ENCODE assay signal across 25 cellular contexts in genomic region chr22:39654527-39654926, GRCh38.
"Had no signal": no experiment of that assay in that cellular context is flagged by ENCODE, and none has a peak within 500 bp of the region (broad histone marks: within the 10 kb centered on the region; RNA-seq: fewer than 3 reads in every experiment).

No MANE protein-coding gene starts in this region.

- H3K27ac Mint-ChIP-seq: activated CD4-positive, alpha-beta T cell treated with anti-CD3 and anti-CD28 coated beads, Interleukin-2, amount 10 ng/mL, durations not matched to agents 7 days and 5 days; activated CD8-positive, alpha-beta T cell treated with anti-CD3 and anti-CD28 coated beads, Interleukin-2, amount 10 ng/mL, durations not matched to agents 7 days and 5 days; activated naive CD4-positive, alpha-beta T cell treated with anti-CD3 and anti-CD28 coated beads for 36 hours; activated T-cell treated with anti-CD3 and anti-CD28 coated beads, Interleukin-2, amount 50 U/mL, for 24 hours had no signal

- H3K27ac ChIP-seq: adrenal gland, KMS-11, PC-9, RWPE1 had no signal

- H3K9ac ChIP-seq: KMS-11 had no signal

- H3K36me3 Mint-ChIP-seq: activated naive CD4-positive, alpha-beta T cell treated with anti-CD3 and anti-CD28 coated beads, Interleukin-2, amount 50 U/mL, for 72 hours; brain had no signal

- H3K27me3 Mint-ChIP-seq: activated CD4-positive, alpha-beta T cell treated with anti-CD3 and anti-CD28 coated beads, Interleukin-2, amount 10 ng/mL, durations not matched to agents 7 days and 5 days; activated T-cell treated with anti-CD3 and anti-CD28 coated beads, Interleukin-2, amount 50 U/mL, for 24 hours had no signal

- H3K9me3 Mint-ChIP-seq: activated CD4-positive, alpha-beta T cell treated with anti-CD3 and anti-CD28 coated beads, Interleukin-2, amount 10 ng/mL, durations not matched to agents 7 days and 5 days; activated naive CD4-positive, alpha-beta T cell treated with anti-CD3 and anti-CD28 coated beads for 36 hours; activated naive CD4-positive, alpha-beta T cell treated with anti-CD3 and anti-CD28 coated beads, Interleukin-2, amount 50 U/mL, for 72 hours; activated T-cell treated with anti-CD3 and anti-CD28 coated beads, Interleukin-2, amount 50 U/mL, for 24 hours; brain had no signal

- H3K4me3 ChIP-seq: adrenal gland, PC-9 had no signal

- H3K4me1 ChIP-seq: adrenal gland had no signal

- H3K36me3 ChIP-seq: adrenal gland had no signal

- DNase-seq: activated CD4-positive, alpha-beta T cell treated with anti-CD3 and anti-CD28 coated beads, Interleukin-2, amount 10 ng/mL, durations not matched to agents 7 days and 5 days; activated CD4-positive, alpha-beta T cell treated with anti-CD3 and anti-CD28 coated beads, Interleukin-2, amount 50 U/mL, for 48 hours; activated CD8-positive, alpha-beta T cell treated with anti-CD3 and anti-CD28 coated beads, Interleukin-2, amount 10 ng/mL, durations not matched to agents 7 days and 5 days; activated gamma-delta T cell treated with Interleukin-2 at 50 U/mL for 16 hours; activated naive CD4-positive, alpha-beta T cell treated with anti-CD3 and anti-CD28 coated beads for 36 hours; activated T-cell treated with anti-CD3 and anti-CD28 coated beads, Interleukin-2, amount 50 U/mL, for 24 hours; adrenal gland; caudate nucleus; MM.1S; MV-4-11; NCI-H1092; NCI-H1436 treated with DMSO at 0.1 percent for 48 hours; NCI-H2029; NCI-H2171; NCI-H510A; NCI-H526; NCI-H748 treated with DMSO at 0.1 percent for 48 hours; SIG-M5; T1000 had no signal

- H3K9me3 ChIP-seq: adrenal gland had no signal

- H3K4me3 Mint-ChIP-seq: activated CD4-positive, alpha-beta T cell treated with anti-CD3 and anti-CD28 coated beads, Interleukin-2, amount 10 ng/mL, durations not matched to agents 7 days and 5 days; activated CD8-positive, alpha-beta T cell treated with anti-CD3 and anti-CD28 coated beads, Interleukin-2, amount 10 ng/mL, durations not matched to agents 7 days and 5 days; activated naive CD4-positive, alpha-beta T cell treated with anti-CD3 and anti-CD28 coated beads for 36 hours; activated T-cell treated with anti-CD3 and anti-CD28 coated beads, Interleukin-2, amount 50 U/mL, for 24 hours; brain had no signal

- H2AFZ ChIP-seq: PC-9 had no signal

- ATAC-seq: activated CD8-positive, alpha-beta T cell treated with anti-CD3 and anti-CD28 coated beads, Interleukin-2, amount 10 ng/mL, durations not matched to agents 7 days and 5 days; activated naive CD4-positive, alpha-beta T cell treated with anti-CD3 and anti-CD28 coated beads, Interleukin-2, amount 50 U/mL, for 72 hours; Right ventricle myocardium inferior had no signal

- H3K4me2 ChIP-seq: KMS-11, PC-9 had no signal

- H3K27me3 ChIP-seq: adrenal gland had no signal
